ENCODE assay signal across 10 cellular contexts in the genomic region with DNA sequence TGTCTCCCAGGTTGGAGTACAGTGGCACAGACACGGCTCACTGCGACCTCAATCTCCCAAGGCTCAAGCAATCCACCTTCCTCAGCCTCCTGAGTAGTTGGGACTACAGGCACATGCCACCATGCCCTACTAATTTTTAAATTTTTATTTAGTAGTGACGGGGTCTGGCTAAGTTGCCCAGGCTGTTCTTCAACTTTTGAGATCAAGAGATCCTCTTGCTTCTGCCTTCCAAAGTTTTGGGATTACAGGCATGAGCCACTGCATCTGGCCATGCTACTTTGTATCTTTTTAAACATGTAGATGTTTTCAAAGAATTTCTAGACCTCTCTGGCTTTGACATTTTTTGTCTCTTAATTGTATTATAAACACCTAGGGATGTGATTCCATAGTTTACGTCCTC. TPM values are rescaled to one million over a fixed set of nuclear protein-coding genes. Genes with fewer than 3 reads are reported as not detected.
A peak's percentile ranks its signal among the peaks of the same experiment; 100 is the strongest.
DNase-seq lines count a peak whose midpoint lies in the region; ATAC-seq and TF ChIP-seq lines count a peak whose summit lies in the region.
"Had no signal": no experiment of that assay in that cellular context is flagged by ENCODE, and none has a peak within 500 bp of the region (broad histone marks: within the 10 kb centered on the region; RNA-seq: fewer than 3 reads in every experiment).

No MANE protein-coding gene starts in this region.

- H3K9me3 ChIP-seq in HAP-1 (no peaks in the 10 kb centered on the region), mucosa of rectum (ENCODE audit: control insufficient read depth in 2 of 2, low read length in 2 of 2) (no peaks in the 10 kb centered on the region)

- TF ChIP-seq CTCF in AG10803 (conservative IDR thresholded peaks at IDR 0.05; ENCODE audit: low read length) (no peak), chondrocyte (IDR thresholded peaks at IDR 0.05) (no peak)

- H3K27me3 Mint-ChIP-seq in activated T-helper 2 cell treated with anti-CD3 and anti-CD28 coated beads, Interferon-gamma antibody, Interleukin-2, Interleukin-4, amounts not matched to agents 10 μg/mL and 5 μg/mL and 100 μg/mL, durations not matched to agents 14 hours and 24 hours and 36 hours (ENCODE audit: low read depth): no peaks in the 10 kb centered on the region
- H3K27me3 Mint-ChIP-seq in chondrocyte (ENCODE audit: low read depth): no peaks in the 10 kb centered on the region

- H3K9ac ChIP-seq in mucosa of rectum (ENCODE audit: low read depth in 1 of 2, low read length in 2 of 2): peak overlapping the region in 1 of 2 donors; percentile 65

- H3K4me3 ChIP-seq in AG10803 (ENCODE audit: low read length) (peak overlapping the region; percentile 98), HAP-1 (peak overlapping the region; percentile 75), mucosa of rectum (ENCODE audit: low read length in 2 of 2) (peak overlapping the region; percentile 88 to 95)

- H3K36me3 Mint-ChIP-seq in activated T-helper 2 cell treated with anti-CD3 and anti-CD28 coated beads, Interferon-gamma antibody, Interleukin-2, Interleukin-4, amounts not matched to agents 10 μg/mL and 5 μg/mL and 100 μg/mL, durations not matched to agents 14 hours and 24 hours and 36 hours (ENCODE audit: low read depth): peaks cover 38% of the 10 kb centered on the region
- peaks cover 1% of the 10 kb centered on the region for H3K36me3 Mint-ChIP-seq in chondrocyte (ENCODE audit: low read depth)

- no peaks in the 10 kb centered on the region for H3K9me3 Mint-ChIP-seq in activated T-helper 2 cell treated with anti-CD3 and anti-CD28 coated beads, Interferon-gamma antibody, Interleukin-2, Interleukin-4, amounts not matched to agents 10 μg/mL and 5 μg/mL and 100 μg/mL, durations not matched to agents 14 hours and 24 hours and 36 hours
- no peaks in the 10 kb centered on the region for H3K9me3 Mint-ChIP-seq in chondrocyte (ENCODE audit: low read depth)

- ATAC-seq in GM18502 (IDR thresholded peaks at IDR 0.05; ENCODE audit: poor library complexity, unreplicated experiment): no peak

- DNase-seq in AG10803 (ENCODE audit: low read depth): no peak
- no peak for DNase-seq in HAP-1 (ENCODE audit: low spot score in 2 of 2)
- DNase-seq in activated T-helper 2 cell treated with anti-CD3 and anti-CD28 coated beads, Interferon-gamma antibody, Interleukin-2, Interleukin-4, amounts not matched to agents 10 μg/mL and 5 μg/mL and 100 μg/mL, durations not matched to agents 14 hours and 24 hours and 36 hours (ENCODE audit: low spot score): no peak
- no peak for DNase-seq in OCI-M2 (lab: John Stamatoyannopoulos, UW; ENCODE audit: unreplicated experiment)
- DNase-seq in effector CD8-positive, alpha-beta T cell (lab: John Stamatoyannopoulos, UW): no peak
- DNase-seq in chondrocyte (ENCODE audit: low spot score): no peak
- DNase-seq: glutamatergic neuron, NCI-H226 had no signal

- H3K36me3 ChIP-seq in HAP-1 (replicated peaks): no peaks in the 10 kb centered on the region; the same call in none of the 2 replicates
- peaks cover 0 to 2% of the 10 kb centered on the region in 2 donors for H3K36me3 ChIP-seq in mucosa of rectum (ENCODE audit: control insufficient read depth in 2 of 2, insufficient read depth in 2 of 2, low read length in 2 of 2)

- peak overlapping the region; percentile 97 for H3K27ac Mint-ChIP-seq in activated T-helper 2 cell treated with anti-CD3 and anti-CD28 coated beads, Interferon-gamma antibody, Interleukin-2, Interleukin-4, amounts not matched to agents 10 μg/mL and 5 μg/mL and 100 μg/mL, durations not matched to agents 14 hours and 24 hours and 36 hours
- no peak overlapping the region for H3K27ac Mint-ChIP-seq in chondrocyte (ENCODE audit: unreplicated experiment)

- H3K4me1 Mint-ChIP-seq in activated T-helper 2 cell treated with anti-CD3 and anti-CD28 coated beads, Interferon-gamma antibody, Interleukin-2, Interleukin-4, amounts not matched to agents 10 μg/mL and 5 μg/mL and 100 μg/mL, durations not matched to agents 14 hours and 24 hours and 36 hours (ENCODE audit: low read depth): peaks cover 43% of the 10 kb centered on the region
- H3K4me1 Mint-ChIP-seq in chondrocyte (ENCODE audit: low read depth): peaks cover 22% of the 10 kb centered on the region

- peak overlapping the region; percentile 94 for H3K4me3 Mint-ChIP-seq in activated T-helper 2 cell treated with anti-CD3 and anti-CD28 coated beads, Interferon-gamma antibody, Interleukin-2, Interleukin-4, amounts not matched to agents 10 μg/mL and 5 μg/mL and 100 μg/mL, durations not matched to agents 14 hours and 24 hours and 36 hours (ENCODE audit: low read depth)
- H3K4me3 Mint-ChIP-seq in chondrocyte (ENCODE audit: unreplicated experiment): no peak overlapping the region

- intact Hi-C loops in activated T-helper 2 cell treated with anti-CD3 and anti-CD28 coated beads, Interferon-gamma antibody, Interleukin-2, Interleukin-4, amounts not matched to agents 10 μg/mL and 5 μg/mL and 100 μg/mL, durations not matched to agents 14 hours and 24 hours and 36 hours (cut with micrococcal nuclease): loop anchor here (5.0 to 10.0 kb wide), 2 partner anchors 358 to 594 kb away; no protein-coding TSS in a partner anchor

- no peaks in the 10 kb centered on the region for H3K27me3 ChIP-seq in HAP-1 (ENCODE audit: low read depth)
- no peaks in the 10 kb centered on the region for H3K27me3 ChIP-seq in mucosa of rectum (ENCODE audit: control insufficient read depth in 2 of 2, insufficient read depth in 2 of 2, low read length in 2 of 2)

- in situ Hi-C loops in HAP-1 (cut with MboI; ENCODE audit: low sequenced_read_pairs): no loop called here

- peaks cover 2% of the 10 kb centered on the region for H3K4me1 ChIP-seq in HAP-1
- H3K4me1 ChIP-seq in mucosa of rectum (ENCODE audit: control insufficient read depth in 2 of 2, insufficient read depth in 2 of 2, low read length in 2 of 2): peaks cover 8 to 13% of the 10 kb centered on the region in 2 donors

- H3K27ac ChIP-seq in mucosa of rectum (ENCODE audit: low read depth in 2 of 2, low read length in 2 of 2): no peak overlapping the region

RNA-seq across cellular contexts. Expression of gene ADAT2, which starts 1.4 kb away (rescaled TPM):
- 35.7 and 37.6 TPM in 2 replicates for total RNA-seq in activated T-helper 2 cell treated with anti-CD3 and anti-CD28 coated beads, Interferon-gamma antibody, Interleukin-2, Interleukin-4, amounts not matched to agents 10 μg/mL and 5 μg/mL and 100 μg/mL, durations not matched to agents 14 hours and 24 hours and 36 hours
- 3.0 to 5.4 TPM (median 4.8 TPM) in 3 replicates for total RNA-seq in chondrocyte

RNA-seq across cellular contexts. Expression of gene PEX3, which starts 1.5 kb away (rescaled TPM):
- 21.4 and 23.6 TPM in 2 replicates for total RNA-seq in activated T-helper 2 cell treated with anti-CD3 and anti-CD28 coated beads, Interferon-gamma antibody, Interleukin-2, Interleukin-4, amounts not matched to agents 10 μg/mL and 5 μg/mL and 100 μg/mL, durations not matched to agents 14 hours and 24 hours and 36 hours
- 13.0 to 22.7 TPM (median 13.2 TPM) in 3 replicates for total RNA-seq in chondrocyte
